Comparison of ENCODE assay signal across 23 cellular contexts in the genomic region with DNA sequence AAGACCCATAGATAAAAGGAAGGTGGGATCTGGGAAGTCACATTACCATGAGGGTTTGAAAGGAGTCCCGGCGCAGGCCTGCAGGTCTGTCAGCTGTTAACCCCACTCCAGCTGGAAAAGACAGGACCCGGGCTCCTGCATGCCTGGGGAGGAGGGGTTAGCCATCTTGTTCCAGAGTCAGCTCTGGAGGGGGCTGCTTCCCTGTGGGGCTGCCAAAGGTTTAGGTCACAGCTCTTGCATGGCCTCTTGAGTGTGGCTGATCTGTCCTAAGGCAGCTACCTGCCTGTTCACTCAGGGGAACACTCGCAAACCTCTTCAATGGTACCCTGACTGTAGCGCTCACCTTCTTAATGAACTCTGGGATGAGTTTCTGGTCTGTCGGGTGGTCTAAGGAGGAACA.
"Had no signal": no experiment of that assay in that cellular context is flagged by ENCODE, and none has a peak within 500 bp of the region (broad histone marks: within the 10 kb centered on the region; RNA-seq: fewer than 3 reads in every experiment).

No MANE protein-coding gene starts in this region.

- H3K27ac ChIP-seq: ascending aorta, body of pancreas, PC-9 had no signal

- H3K4me2 ChIP-seq: PC-9 had no signal

- DNase-seq: activated CD4-positive, CD25-positive, alpha-beta regulatory T cell; activated CD8-positive, alpha-beta memory T cell treated with anti-CD3 and anti-CD28 coated beads, Interleukin-2, amount 50 U/mL, for 4 hours; activated CD8-positive, alpha-beta T cell treated with anti-CD3 and anti-CD28 coated beads for 36 hours; activated naive CD8-positive, alpha-beta T cell treated with anti-CD3 and anti-CD28 coated beads, Interleukin-2, amount 50 U/mL, for 24 hours; amniotic stem cell; body of pancreas; central memory CD4-positive, alpha-beta T cell; MM.1S; NCI-H1105; NCI-H1436; NCI-H1694 treated with DMSO at 0.1 percent for 48 hours; NCI-H2029 treated with DMSO at 0.1 percent for 48 hours; NCI-H446; NCI-H524; PC-9; SHP77 treated with DMSO at 0.1 percent for 48 hours; T-cell; T-helper 2 cell; T1000 had no signal

- H3K9me3 ChIP-seq: ascending aorta, body of pancreas had no signal

- H3K4me3 ChIP-seq: ascending aorta, body of pancreas, PC-9 had no signal

- ATAC-seq: activated CD8-positive, alpha-beta T cell treated with anti-CD3 and anti-CD28 coated beads for 36 hours; activated naive CD4-positive, alpha-beta T cell treated with anti-CD3 and anti-CD28 coated beads, Interleukin-2, amount 50 U/mL, for 72 hours; activated naive CD8-positive, alpha-beta T cell treated with anti-CD3 and anti-CD28 coated beads, Interleukin-2, amount 50 U/mL, for 24 hours; body of pancreas; T-cell had no signal

- H3K4me1 ChIP-seq: ascending aorta, body of pancreas had no signal

- H3K27me3 ChIP-seq: ascending aorta had no signal

- H2AFZ ChIP-seq: PC-9 had no signal

- FAIRE-seq: bronchial epithelial cell, TTC549 had no signal
